Comparison of ENCODE assay signal across 17 cellular contexts in genomic region chr3:190172751-190173150, GRCh38. TPM values are rescaled to one million over a fixed set of nuclear protein-coding genes. Genes with fewer than 3 reads are reported as not detected.
DNase-seq lines count a peak whose midpoint lies in the region; ATAC-seq, FAIRE-seq and TF ChIP-seq lines count a peak whose summit lies in the region.
"Had no signal": no experiment of that assay in that cellular context is flagged by ENCODE, and none has a peak within 500 bp of the region (broad histone marks: within the 10 kb centered on the region; RNA-seq: fewer than 3 reads in every experiment).

No MANE protein-coding gene starts in this region.

- H3K36me3 ChIP-seq in astrocyte (ENCODE audit: insufficient read depth, low read length) (no peaks in the 10 kb centered on the region), neural progenitor cell (no peaks in the 10 kb centered on the region)
- H3K36me3 ChIP-seq: HAP-1 had no signal

- H3K4me2 ChIP-seq in astrocyte (ENCODE audit: low read length), result no peak overlapping the region
- H3K4me2 ChIP-seq in neural progenitor cell, result no peak overlapping the region

- H3K27ac ChIP-seq in astrocyte (ENCODE audit: low read depth, low read length) (no peak overlapping the region), neural progenitor cell (no peak overlapping the region)

- H4K20me1 ChIP-seq in astrocyte (ENCODE audit: insufficient read depth, low read length) (no peaks in the 10 kb centered on the region), neural progenitor cell (ENCODE audit: low read depth) (no peaks in the 10 kb centered on the region)

- H3K27me3 Mint-ChIP-seq in astrocyte (ENCODE audit: low read depth, unreplicated experiment), result no peaks in the 10 kb centered on the region
- no peaks in the 10 kb centered on the region for H3K27me3 Mint-ChIP-seq in neural progenitor cell (ENCODE audit: insufficient read depth, low read depth)

- no peaks in the 10 kb centered on the region for H3K79me2 ChIP-seq in astrocyte (ENCODE audit: insufficient read depth, low read length)
- no peaks in the 10 kb centered on the region for H3K79me2 ChIP-seq in neural progenitor cell (ENCODE audit: low read depth)

- FAIRE-seq in astrocyte (lab: Jason Lieb, UNC), result no peak
- FAIRE-seq: A204.1, K562 had no signal

- H3K36me3 Mint-ChIP-seq in astrocyte (ENCODE audit: low read depth, unreplicated experiment), result peaks cover 4% of the 10 kb centered on the region
- H3K36me3 Mint-ChIP-seq in neural progenitor cell, result no peaks in the 10 kb centered on the region

- H3K27ac Mint-ChIP-seq in astrocyte (ENCODE audit: unreplicated experiment) (no peak overlapping the region), neural progenitor cell (no peak overlapping the region)

- no peaks in the 10 kb centered on the region for H3F3A ChIP-seq in neural progenitor cell (ENCODE audit: low read depth)

- H3K27me3 ChIP-seq in astrocyte (ENCODE audit: insufficient read depth, low read length) (no peaks in the 10 kb centered on the region), neural progenitor cell (no peaks in the 10 kb centered on the region)

- H3K4me1 ChIP-seq in astrocyte (ENCODE audit: insufficient read depth, low read length) (no peaks in the 10 kb centered on the region), neural progenitor cell (peaks cover 5% of the 10 kb centered on the region)
- H3K4me1 ChIP-seq: HAP-1 had no signal

- peak; percentile 28 for DNase-seq in AG08396 (ENCODE audit: low spot score)
- DNase-seq in HCEC 1CT, result peak; percentile 58
- peak; percentile 38 for DNase-seq in astrocyte (ENCODE audit: low read depth)
- peak; percentile 19 for DNase-seq in kidney tubule cell (ENCODE audit: low spot score)
- no peak for DNase-seq in NCI-H1092 (lab: John Stamatoyannopoulos, UW)
- no peak for DNase-seq in neural progenitor cell (ENCODE audit: low spot score)
- DNase-seq: MV-4-11, NCI-H1436, NCI-H2029 treated with DMSO at 0.1 percent for 48 hours, NCI-H2171 treated with DMSO at 0.1 percent for 48 hours, NCI-H748 treated with DMSO at 0.1 percent for 48 hours, OCI-M1, SW 1271 had no signal

- H3K4me1 Mint-ChIP-seq in astrocyte (ENCODE audit: low read depth, unreplicated experiment) (peaks cover 5% of the 10 kb centered on the region), neural progenitor cell (peaks cover 38% of the 10 kb centered on the region)

- H3K4me3 ChIP-seq in astrocyte (ENCODE audit: insufficient read depth, low read depth, low read length), result no peak overlapping the region
- H3K4me3 ChIP-seq in neural progenitor cell, result no peak overlapping the region
- H3K4me3 ChIP-seq: HAP-1, K562 had no signal

- H3K9ac ChIP-seq in astrocyte (ENCODE audit: low read length) (no peak overlapping the region), neural progenitor cell (no peak overlapping the region)

- no peaks in the 10 kb centered on the region for H3K9me3 ChIP-seq in astrocyte (ENCODE audit: insufficient read depth, low read depth, low read length)
- H3K9me3 ChIP-seq in neural progenitor cell (ENCODE audit: low read depth), result no peaks in the 10 kb centered on the region
- H3K9me3 ChIP-seq: HAP-1 had no signal

- H2AFZ ChIP-seq in astrocyte (ENCODE audit: low read depth, low read length) (no peak overlapping the region), neural progenitor cell (replicated peaks) (no peak overlapping the region)

- TF ChIP-seq CTCF in astrocyte (IDR thresholded peaks at IDR 0.05; ENCODE audit: insufficient read depth, low read depth, low read length) (no peak), neural progenitor cell (IDR thresholded peaks at IDR 0.05) (no peak)

- H3K9me3 Mint-ChIP-seq in astrocyte (ENCODE audit: unreplicated experiment) (peaks cover 2% of the 10 kb centered on the region), neural progenitor cell (peaks cover 5% of the 10 kb centered on the region)

- ATAC-seq in GM21367 (IDR thresholded peaks at IDR 0.05; ENCODE audit: unreplicated experiment), result no peak
- ATAC-seq: K562 had no signal

- H3K4me3 Mint-ChIP-seq in astrocyte (ENCODE audit: unreplicated experiment) (no peak overlapping the region), neural progenitor cell (no peak overlapping the region)

RNA-seq across cellular contexts. Expression of gene P3H2, which starts 52.1 kb away (rescaled TPM):
- 46.9 and 57.7 TPM in 2 replicates for total RNA-seq in astrocyte
- total RNA-seq in neural progenitor cell (ENCODE audit: low replicate concordance), result 9.0 and 21.4 TPM in 2 replicates

Comparison
In these comparisons a context has a peak if more than half of its experiments do, and no peak if none do; other contexts are left out.
1. DNase-seq: peak in AG08396 (single experiment), HCEC 1CT (single experiment), astrocyte (single experiment) and kidney tubule cell (single experiment); none in NCI-H1092 (single experiment) and neural progenitor cell (single experiment).